Comparison of ENCODE assay signal across 10 cellular contexts in genomic region chr22:42074846-42075245, GRCh38. TPM values are rescaled to one million over a fixed set of nuclear protein-coding genes. Genes with fewer than 3 reads are reported as not detected.
DNase-seq lines count a peak whose midpoint lies in the region; ATAC-seq and TF ChIP-seq lines count a peak whose summit lies in the region.
"Had no signal": no experiment of that assay in that cellular context is flagged by ENCODE, and none has a peak within 500 bp of the region (broad histone marks: within the 10 kb centered on the region; RNA-seq: fewer than 3 reads in every experiment).

No MANE protein-coding gene starts in this region.

- peak overlapping the region; percentile 83 for H3K4me3 ChIP-seq in Caco-2 (ENCODE audit: low read depth, low read length)
- H3K4me3 ChIP-seq in left ventricle myocardium inferior, result peak overlapping the region; percentile 77
- H3K4me3 ChIP-seq in skeletal muscle cell (ENCODE audit: low read depth, low read length), result peak overlapping the region; percentile 62

- peak overlapping the region; percentile 83 for H3K27ac Mint-ChIP-seq in Caco-2 (ENCODE audit: unreplicated experiment)
- H3K27ac Mint-ChIP-seq in activated T-helper 2 cell treated with anti-CD3 and anti-CD28 coated beads, Interferon-gamma antibody, Interleukin-2, Interleukin-4, amounts not matched to agents 10 μg/mL and 5 μg/mL and 100 μg/mL, durations not matched to agents 14 hours and 24 hours and 36 hours, result peak overlapping the region; percentile 76

- H3K36me3 ChIP-seq in Caco-2 (ENCODE audit: control insufficient read depth, insufficient read depth, low read length) (peaks cover 1% of the 10 kb centered on the region; the same call in 1 of the 2 replicates), left ventricle myocardium inferior (peaks cover 17% of the 10 kb centered on the region)

- no peaks in the 10 kb centered on the region for H3K9me3 Mint-ChIP-seq in Caco-2 (ENCODE audit: unreplicated experiment)
- H3K9me3 Mint-ChIP-seq in activated T-helper 2 cell treated with anti-CD3 and anti-CD28 coated beads, Interferon-gamma antibody, Interleukin-2, Interleukin-4, amounts not matched to agents 10 μg/mL and 5 μg/mL and 100 μg/mL, durations not matched to agents 14 hours and 24 hours and 36 hours, result no peaks in the 10 kb centered on the region

- peaks cover 28% of the 10 kb centered on the region for H3K36me3 Mint-ChIP-seq in Caco-2 (ENCODE audit: insufficient read depth, unreplicated experiment)
- peaks cover 4% of the 10 kb centered on the region for H3K36me3 Mint-ChIP-seq in activated T-helper 2 cell treated with anti-CD3 and anti-CD28 coated beads, Interferon-gamma antibody, Interleukin-2, Interleukin-4, amounts not matched to agents 10 μg/mL and 5 μg/mL and 100 μg/mL, durations not matched to agents 14 hours and 24 hours and 36 hours (ENCODE audit: low read depth)

- ATAC-seq in HG03135 (IDR thresholded peaks at IDR 0.05; ENCODE audit: unreplicated experiment) (no peak), GM19328 (IDR thresholded peaks at IDR 0.05; ENCODE audit: unreplicated experiment) (no peak)
- ATAC-seq: activated CD4-positive, CD25-positive, alpha-beta regulatory T cell treated with anti-CD3 and anti-CD28 coated beads, Interleukin-2, amount 50 U/mL, for 24 hours had no signal

- peak overlapping the region; percentile 92 for H3K27ac ChIP-seq in left ventricle myocardium inferior (replicated peaks)

- TF ChIP-seq CTCF in Caco-2 (IDR thresholded peaks at IDR 0.05; ENCODE audit: insufficient read depth in 1 of 2, low read depth in 1 of 2, low read length in 1 of 2, severe bottlenecking in 1 of 2, unreplicated experiment in 1 of 2) (no peak), left ventricle myocardium inferior (IDR thresholded peaks at IDR 0.05; ENCODE audit: borderline replicate concordance) (no peak)

- intact Hi-C loops in Caco-2 (cut with micrococcal nuclease; ENCODE audit: unreplicated experiment) (loop anchor here (2.0 to 10.0 kb wide), 6 partner anchors 16 to 540 kb away; partner anchors contain the start of genes CENPM, NDUFA6, PMM1 and POLDIP3), left ventricle myocardium inferior (cut with micrococcal nuclease) (no loop called here)
- intact Hi-C loops in activated T-helper 2 cell treated with anti-CD3 and anti-CD28 coated beads, Interferon-gamma antibody, Interleukin-2, Interleukin-4, amounts not matched to agents 10 μg/mL and 5 μg/mL and 100 μg/mL, durations not matched to agents 14 hours and 24 hours and 36 hours (cut with micrococcal nuclease), result loop anchor here (5.0 to 10.0 kb wide), 5 partner anchors 78 to 367 kb away; partner anchors contain the start of genes CENPM, SREBF2 and WBP2NL

- H3K4me1 ChIP-seq in Caco-2 (peaks cover 32% of the 10 kb centered on the region), left ventricle myocardium inferior (peaks cover 78% of the 10 kb centered on the region)

- POLR2A ChIA-PET in Caco-2 (lab: Charles Lee), result no interaction called here

- peaks cover 5% of the 10 kb centered on the region for H3K4me1 Mint-ChIP-seq in Caco-2 (ENCODE audit: low read depth, unreplicated experiment)
- peaks cover 26% of the 10 kb centered on the region for H3K4me1 Mint-ChIP-seq in activated T-helper 2 cell treated with anti-CD3 and anti-CD28 coated beads, Interferon-gamma antibody, Interleukin-2, Interleukin-4, amounts not matched to agents 10 μg/mL and 5 μg/mL and 100 μg/mL, durations not matched to agents 14 hours and 24 hours and 36 hours (ENCODE audit: low read depth)

- peak overlapping the region; percentile 72 for H3K4me3 Mint-ChIP-seq in Caco-2 (ENCODE audit: unreplicated experiment)
- H3K4me3 Mint-ChIP-seq in activated T-helper 2 cell treated with anti-CD3 and anti-CD28 coated beads, Interferon-gamma antibody, Interleukin-2, Interleukin-4, amounts not matched to agents 10 μg/mL and 5 μg/mL and 100 μg/mL, durations not matched to agents 14 hours and 24 hours and 36 hours (ENCODE audit: low read depth), result peak overlapping the region; percentile 63

- H3K27me3 Mint-ChIP-seq in Caco-2 (ENCODE audit: insufficient read depth, unreplicated experiment), result no peaks in the 10 kb centered on the region
- no peaks in the 10 kb centered on the region for H3K27me3 Mint-ChIP-seq in activated T-helper 2 cell treated with anti-CD3 and anti-CD28 coated beads, Interferon-gamma antibody, Interleukin-2, Interleukin-4, amounts not matched to agents 10 μg/mL and 5 μg/mL and 100 μg/mL, durations not matched to agents 14 hours and 24 hours and 36 hours (ENCODE audit: low read depth)

- no peaks in the 10 kb centered on the region for H3K27me3 ChIP-seq in Caco-2 (replicated peaks; ENCODE audit: control insufficient read depth, insufficient read depth, low read length)
- H3K27me3 ChIP-seq in left ventricle myocardium inferior (ENCODE audit: low read depth), result no peaks in the 10 kb centered on the region

- BruUV-seq in Caco-2 (replicated peaks; lab: Mats Ljungman, UMichigan), result no TSS peak

- no peaks in the 10 kb centered on the region for H3K9me3 ChIP-seq in Caco-2
- no peaks in the 10 kb centered on the region for H3K9me3 ChIP-seq in left ventricle myocardium inferior (replicated peaks)

- CTCF ChIA-PET in Caco-2 (lab: Charles Lee), result interaction anchor here (0.6 kb wide), 1 partner anchor 225 kb away, joined by 3 read pairs; no protein-coding TSS in a partner anchor

- DNase-seq in Caco-2 (no peak), left ventricle myocardium inferior (no peak), skeletal muscle cell (ENCODE audit: low read depth) (no peak), GOT3 (lab: John Stamatoyannopoulos, UW) (no peak), HUDEP-2 (lab: John Stamatoyannopoulos, UW; ENCODE audit: unreplicated experiment in 76 of 76) (no peak)
- DNase-seq in activated T-helper 2 cell treated with anti-CD3 and anti-CD28 coated beads, Interferon-gamma antibody, Interleukin-2, Interleukin-4, amounts not matched to agents 10 μg/mL and 5 μg/mL and 100 μg/mL, durations not matched to agents 14 hours and 24 hours and 36 hours (ENCODE audit: low spot score), result no peak
- DNase-seq: NCI-H187 treated with DMSO at 0.1 percent for 48 hours had no signal

RNA-seq across cellular contexts. Expression of gene PHETA2, which starts 0.8 kb away (rescaled TPM):
- total RNA-seq in Caco-2 (2022) (19.7 and 19.8 TPM in 2 replicates), left ventricle myocardium inferior (3.4 TPM)
- 5.6 and 5.7 TPM in 2 replicates for total RNA-seq in activated T-helper 2 cell treated with anti-CD3 and anti-CD28 coated beads, Interferon-gamma antibody, Interleukin-2, Interleukin-4, amounts not matched to agents 10 μg/mL and 5 μg/mL and 100 μg/mL, durations not matched to agents 14 hours and 24 hours and 36 hours

RNA-seq across cellular contexts. Expression of gene NAGA, which starts 4.2 kb away (rescaled TPM):
- total RNA-seq in Caco-2 (2022) (27.8 and 28.3 TPM in 2 replicates), left ventricle myocardium inferior (11.7 TPM)
- total RNA-seq in activated T-helper 2 cell treated with anti-CD3 and anti-CD28 coated beads, Interferon-gamma antibody, Interleukin-2, Interleukin-4, amounts not matched to agents 10 μg/mL and 5 μg/mL and 100 μg/mL, durations not matched to agents 14 hours and 24 hours and 36 hours, result 38.8 and 44.9 TPM in 2 replicates

RNA-seq across cellular contexts. Expression of gene SMDT1, which starts 4.7 kb away (rescaled TPM):
- 65.7 and 68.6 TPM in 2 replicates for total RNA-seq in Caco-2 (2022)
- total RNA-seq in activated T-helper 2 cell treated with anti-CD3 and anti-CD28 coated beads, Interferon-gamma antibody, Interleukin-2, Interleukin-4, amounts not matched to agents 10 μg/mL and 5 μg/mL and 100 μg/mL, durations not matched to agents 14 hours and 24 hours and 36 hours, result 65.1 and 69.7 TPM in 2 replicates
- 153 TPM for total RNA-seq in left ventricle myocardium inferior

RNA-seq across cellular contexts. Expression of gene NDUFA6, which starts 15.7 kb away (rescaled TPM):
- total RNA-seq in Caco-2 (2022) (119 and 124 TPM in 2 replicates), left ventricle myocardium inferior (270 TPM)
- total RNA-seq in activated T-helper 2 cell treated with anti-CD3 and anti-CD28 coated beads, Interferon-gamma antibody, Interleukin-2, Interleukin-4, amounts not matched to agents 10 μg/mL and 5 μg/mL and 100 μg/mL, durations not matched to agents 14 hours and 24 hours and 36 hours, result 92.4 and 95.1 TPM in 2 replicates

RNA-seq across cellular contexts. Expression of gene CYP2D6, which starts 55.8 kb away (rescaled TPM):
- total RNA-seq in Caco-2 (2022) (1.7 TPM in 2 replicates), left ventricle myocardium inferior (0.16 TPM)
- 3.5 and 3.6 TPM in 2 replicates for total RNA-seq in activated T-helper 2 cell treated with anti-CD3 and anti-CD28 coated beads, Interferon-gamma antibody, Interleukin-2, Interleukin-4, amounts not matched to agents 10 μg/mL and 5 μg/mL and 100 μg/mL, durations not matched to agents 14 hours and 24 hours and 36 hours
